ENCODE assay signal across 7 cellular contexts in genomic region chr3:4493008-4493930, GRCh38. TPM values are rescaled to one million over a fixed set of nuclear protein-coding genes. Genes with fewer than 3 reads are reported as not detected.
DNase-seq lines count a peak whose midpoint lies in the region; ATAC-seq and TF ChIP-seq lines count a peak whose summit lies in the region.

ITPR1 (plus strand) TSS chr3:4493348; CDS start chr3:4516492, 23,144 bp downstream.

- peak; percentile 84 for DNase-seq in NCI-H2029 (lab: John Stamatoyannopoulos, UW)
- DNase-seq in T-helper 22 cell (ENCODE audit: low read depth) = peak; percentile 98
- DNase-seq in astrocyte of the cerebellum (ENCODE audit: low read depth) = peak; percentile 98
- peak; percentile 90 for DNase-seq in hepatic stellate cell (ENCODE audit: low spot score)
- peak; percentile 97 for DNase-seq in renal cortical epithelial cell (ENCODE audit: low read depth)

- in situ Hi-C loops in astrocyte of the cerebellum (cut with HindIII; ENCODE audit: low sequenced_read_pairs) = no loop called here

- no peak for TF ChIP-seq CTCF in astrocyte of the cerebellum (IDR thresholded peaks at IDR 0.05; ENCODE audit: low read depth, low read length, missing control alignments)

- peak within 1 kb of the TSS; percentile 61 for H3K4me3 ChIP-seq in astrocyte of the cerebellum (ENCODE audit: low read depth, low read length)

- TF ChIP-seq POLR2A in GM18505 (IDR thresholded peaks at IDR 0.05; ENCODE audit: borderline replicate concordance, extremely low read depth, insufficient read depth, insufficient read length) = peak; percentile 99

- ATAC-seq in GM18505 (IDR thresholded peaks at IDR 0.05; ENCODE audit: unreplicated experiment) (peak; percentile 94), HG02973 (IDR thresholded peaks at IDR 0.05; ENCODE audit: unreplicated experiment) (peak; percentile 94)

RNA-seq across cellular contexts. Expression of gene ITPR1, which starts in this region (rescaled TPM):
- 7.8 and 30.0 TPM in 2 replicates for total RNA-seq in renal cortical epithelial cell

Comparison
In these comparisons a context has a peak if more than half of its experiments do, and no peak if none do; other contexts are left out.
1. Peak in every context shown above with its lines: DNase-seq, ATAC-seq and H3K4me3 ChIP-seq.